1 cellular context compared by ENCODE assay signal in the genomic region with DNA sequence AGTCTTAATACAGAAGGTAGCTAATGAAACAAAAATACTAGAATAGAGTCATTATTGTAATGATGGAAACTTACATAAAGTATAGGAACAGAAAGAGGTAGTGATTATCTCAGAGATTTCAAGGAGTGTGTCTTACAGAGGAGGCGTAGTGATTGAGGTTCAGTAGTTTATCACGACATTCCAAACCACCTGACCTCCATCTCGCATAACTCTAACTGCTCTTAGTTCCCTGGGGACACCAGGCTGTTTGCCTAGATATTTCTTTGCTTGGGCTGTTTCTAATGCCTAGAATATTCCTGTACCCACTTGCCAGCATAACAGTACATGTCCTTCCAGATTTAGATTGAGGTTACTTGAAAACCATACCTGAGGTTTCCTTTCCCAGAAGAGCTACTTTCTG.
TF ChIP-seq lines count a peak whose summit lies in the region.

No MANE protein-coding gene starts in this region.

TF ChIP-seq in K562, 482 proteins besides CTCF, POLR2A, EP300 and RAD21 (continued from another document):
- TF ChIP-seq, protein P1, sequence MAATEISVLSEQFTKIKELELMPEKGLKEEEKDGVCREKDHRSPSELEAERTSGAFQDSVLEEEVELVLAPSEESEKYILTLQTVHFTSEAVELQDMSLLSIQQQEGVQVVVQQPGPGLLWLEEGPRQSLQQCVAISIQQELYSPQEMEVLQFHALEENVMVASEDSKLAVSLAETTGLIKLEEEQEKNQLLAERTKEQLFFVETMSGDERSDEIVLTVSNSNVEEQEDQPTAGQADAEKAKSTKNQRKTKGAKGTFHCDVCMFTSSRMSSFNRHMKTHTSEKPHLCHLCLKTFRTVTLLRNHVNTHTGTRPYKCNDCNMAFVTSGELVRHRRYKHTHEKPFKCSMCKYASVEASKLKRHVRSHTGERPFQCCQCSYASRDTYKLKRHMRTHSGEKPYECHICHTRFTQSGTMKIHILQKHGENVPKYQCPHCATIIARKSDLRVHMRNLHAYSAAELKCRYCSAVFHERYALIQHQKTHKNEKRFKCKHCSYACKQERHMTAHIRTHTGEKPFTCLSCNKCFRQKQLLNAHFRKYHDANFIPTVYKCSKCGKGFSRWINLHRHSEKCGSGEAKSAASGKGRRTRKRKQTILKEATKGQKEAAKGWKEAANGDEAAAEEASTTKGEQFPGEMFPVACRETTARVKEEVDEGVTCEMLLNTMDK (IDR thresholded peaks at IDR 0.05; ENCODE audit: borderline replicate concordance, insufficient read depth, low read depth, low read length, poor library complexity, severe bottlenecking): no peak
- TF ChIP-seq, protein P2, sequence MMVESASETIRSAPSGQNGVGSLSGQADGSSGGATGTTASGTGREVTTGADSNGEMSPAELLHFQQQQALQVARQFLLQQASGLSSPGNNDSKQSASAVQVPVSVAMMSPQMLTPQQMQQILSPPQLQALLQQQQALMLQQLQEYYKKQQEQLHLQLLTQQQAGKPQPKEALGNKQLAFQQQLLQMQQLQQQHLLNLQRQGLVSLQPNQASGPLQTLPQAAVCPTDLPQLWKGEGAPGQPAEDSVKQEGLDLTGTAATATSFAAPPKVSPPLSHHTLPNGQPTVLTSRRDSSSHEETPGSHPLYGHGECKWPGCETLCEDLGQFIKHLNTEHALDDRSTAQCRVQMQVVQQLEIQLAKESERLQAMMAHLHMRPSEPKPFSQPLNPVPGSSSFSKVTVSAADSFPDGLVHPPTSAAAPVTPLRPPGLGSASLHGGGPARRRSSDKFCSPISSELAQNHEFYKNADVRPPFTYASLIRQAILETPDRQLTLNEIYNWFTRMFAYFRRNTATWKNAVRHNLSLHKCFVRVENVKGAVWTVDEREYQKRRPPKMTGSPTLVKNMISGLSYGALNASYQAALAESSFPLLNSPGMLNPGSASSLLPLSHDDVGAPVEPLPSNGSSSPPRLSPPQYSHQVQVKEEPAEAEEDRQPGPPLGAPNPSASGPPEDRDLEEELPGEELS (CRISPR knock-in tag; IDR thresholded peaks at IDR 0.05; ENCODE audit: borderline replicate concordance): no peak
